15 cellular contexts compared by ENCODE assay signal in genomic region chr5:158856295-158856694, GRCh38.
DNase-seq lines count a peak whose midpoint lies in the region; ATAC-seq and TF ChIP-seq lines count a peak whose summit lies in the region.
"Had no signal": no experiment of that assay in that cellular context is flagged by ENCODE, and none has a peak within 500 bp of the region (broad histone marks: within the 10 kb centered on the region; RNA-seq: fewer than 3 reads in every experiment).

No MANE protein-coding gene starts in this region.

- H3K27me3 ChIP-seq in PC-3 (ENCODE audit: low read length) (no peaks in the 10 kb centered on the region), esophagus squamous epithelium (peaks cover 0 to 6% (median 0%) of the 10 kb centered on the region in 4 donors)

- 80 to 86% methylated on average over 2 of the region's 2 CpGs for WGBS in esophagus squamous epithelium, 2 donors

- BruUV-seq in PC-3 (replicated peaks; lab: Mats Ljungman, UMichigan), result no TSS peak

- no peak for DNase-seq in activated naive CD4-positive, alpha-beta T cell treated with anti-CD3 and anti-CD28 coated beads, Interleukin-2, amount 10 ng/mL, durations not matched to agents 7 days and 5 days
- no peak for DNase-seq in activated naive CD4-positive, alpha-beta T cell treated with Interleukin-2 at 50 U/mL for 16 hours
- DNase-seq in PC-3 (peak; percentile 58), memory B cell (ENCODE audit: low spot score in 2 of 2) (no peak), esophagus squamous epithelium (lab: John Stamatoyannopoulos, UW) (no peak), NCI-H2029 (lab: John Stamatoyannopoulos, UW) (no peak), NCI-H1694 treated with DMSO at 0.1 percent for 48 hours (lab: John Stamatoyannopoulos, UW) (no peak)
- DNase-seq: GOT3, KG1, NCI-H1436, NCI-H2081, NCI-H774, SHP77 had no signal

- H3K36me3 ChIP-seq in PC-3 (ENCODE audit: low read depth, low read length) (no peaks in the 10 kb centered on the region), esophagus squamous epithelium (no peaks in the 10 kb centered on the region)

- peaks cover 14% of the 10 kb centered on the region for H3K4me1 Mint-ChIP-seq in activated naive CD4-positive, alpha-beta T cell treated with anti-CD3 and anti-CD28 coated beads, Interleukin-2, amount 10 ng/mL, durations not matched to agents 7 days and 5 days
- peaks cover 61% of the 10 kb centered on the region for H3K4me1 Mint-ChIP-seq in memory B cell
- H3K4me1 Mint-ChIP-seq: CD14-positive monocyte had no signal

- H2AFZ ChIP-seq in PC-3 (ENCODE audit: low read length), result 0 out of 2 replicates have a peak overlapping the region, but pooled peaks have one; percentile 36

- CTCF ChIA-PET in activated naive CD4-positive, alpha-beta T cell treated with anti-CD3 and anti-CD28 coated beads, Interleukin-2, amount 10 ng/mL, durations not matched to agents 7 days and 5 days (lab: Charles Lee), result interaction anchor here (1.1 kb wide), 1 partner anchor 161 kb away, joined by 3 read pairs; no protein-coding TSS in a partner anchor
- CTCF ChIA-PET in PC-3 (lab: Charles Lee), result interaction anchor here (0.7 kb wide), 1 partner anchor 198 kb away, joined by 5 read pairs; no protein-coding TSS in a partner anchor

- no peaks in the 10 kb centered on the region for H3K9me2 ChIP-seq in PC-3 (replicated peaks; ENCODE audit: low read length)

- POLR2A ChIA-PET in PC-3 (lab: Charles Lee; ENCODE audit: unreplicated experiment), result no interaction called here

- H3K9me3 Mint-ChIP-seq in activated naive CD4-positive, alpha-beta T cell treated with anti-CD3 and anti-CD28 coated beads, Interleukin-2, amount 10 ng/mL, durations not matched to agents 7 days and 5 days, result no peaks in the 10 kb centered on the region
- H3K9me3 Mint-ChIP-seq in memory B cell, result peaks cover 2% of the 10 kb centered on the region
- H3K9me3 Mint-ChIP-seq: CD14-positive monocyte had no signal

- ATAC-seq in PC-3 (peak; percentile 53), memory B cell (ENCODE audit: low read depth) (no peak), HG02642 (IDR thresholded peaks at IDR 0.05; ENCODE audit: poor library complexity, unreplicated experiment) (no peak)

- no peaks in the 10 kb centered on the region for H3K36me3 Mint-ChIP-seq in activated naive CD4-positive, alpha-beta T cell treated with anti-CD3 and anti-CD28 coated beads, Interleukin-2, amount 10 ng/mL, durations not matched to agents 7 days and 5 days
- peaks cover 19% of the 10 kb centered on the region for H3K36me3 Mint-ChIP-seq in memory B cell
- H3K36me3 Mint-ChIP-seq: CD14-positive monocyte had no signal

- TF ChIP-seq CTCF in PC-3 (conservative IDR thresholded peaks at IDR 0.05; ENCODE audit: low read depth, low read length), result no peak
- TF ChIP-seq CTCF in esophagus squamous epithelium (IDR thresholded peaks at IDR 0.05), result no peak

- H3K4me1 ChIP-seq in PC-3 (ENCODE audit: insufficient read depth, low read length) (peaks cover 28% of the 10 kb centered on the region), esophagus squamous epithelium (peaks cover 0 to 22% (median 5%) of the 10 kb centered on the region in 3 donors)

- peak overlapping the region; percentile 51 for H3K27ac Mint-ChIP-seq in activated naive CD4-positive, alpha-beta T cell treated with anti-CD3 and anti-CD28 coated beads, Interleukin-2, amount 10 ng/mL, durations not matched to agents 7 days and 5 days
- peak overlapping the region; percentile 32 for H3K27ac Mint-ChIP-seq in memory B cell
- H3K27ac Mint-ChIP-seq: CD14-positive monocyte had no signal

- H3K4me3 ChIP-seq in PC-3 (ENCODE audit: low read length) (no peak overlapping the region), esophagus squamous epithelium (no peak overlapping the region)

- H3F3A ChIP-seq in PC-3 (ENCODE audit: low read length, unreplicated experiment), result no peaks in the 10 kb centered on the region

- H3K79me2 ChIP-seq in PC-3 (ENCODE audit: low read length), result no peaks in the 10 kb centered on the region

- H3K9ac ChIP-seq in PC-3 (ENCODE audit: low read length), result peak overlapping the region; percentile 87

- TF ChIP-seq POLR2A in esophagus squamous epithelium (IDR thresholded peaks at IDR 0.05), result no peak

- H3K27ac ChIP-seq in PC-3 (ENCODE audit: low read length), result peak overlapping the region; percentile 99
- H3K27ac ChIP-seq in esophagus squamous epithelium, result peak overlapping the region in 1 of 4 donors; percentile 2

- intact Hi-C loops in PC-3 (cut with micrococcal nuclease), result loop anchor here (10.0 kb wide), 2 partner anchors 129 to 161 kb away; no protein-coding TSS in a partner anchor
- intact Hi-C loops in esophagus squamous epithelium (cut with DNase I), result no loop called here

- no peak overlapping the region for H3K4me3 Mint-ChIP-seq in activated naive CD4-positive, alpha-beta T cell treated with anti-CD3 and anti-CD28 coated beads, Interleukin-2, amount 10 ng/mL, durations not matched to agents 7 days and 5 days
- no peak overlapping the region for H3K4me3 Mint-ChIP-seq in memory B cell
- H3K4me3 Mint-ChIP-seq: CD14-positive monocyte had no signal

- peak overlapping the region; percentile 64 for H3K4me2 ChIP-seq in PC-3 (ENCODE audit: low read length)

- H3K9me3 ChIP-seq in PC-3 (ENCODE audit: low read length) (no peaks in the 10 kb centered on the region), esophagus squamous epithelium (no peaks in the 10 kb centered on the region)

- H3K27me3 Mint-ChIP-seq in activated naive CD4-positive, alpha-beta T cell treated with anti-CD3 and anti-CD28 coated beads, Interleukin-2, amount 10 ng/mL, durations not matched to agents 7 days and 5 days, result no peaks in the 10 kb centered on the region
- no peaks in the 10 kb centered on the region for H3K27me3 Mint-ChIP-seq in memory B cell

- no peaks in the 10 kb centered on the region for H4K20me1 ChIP-seq in PC-3 (ENCODE audit: low read length)
